Comparison of ENCODE assay signal across 9 cellular contexts in the genomic region with DNA sequence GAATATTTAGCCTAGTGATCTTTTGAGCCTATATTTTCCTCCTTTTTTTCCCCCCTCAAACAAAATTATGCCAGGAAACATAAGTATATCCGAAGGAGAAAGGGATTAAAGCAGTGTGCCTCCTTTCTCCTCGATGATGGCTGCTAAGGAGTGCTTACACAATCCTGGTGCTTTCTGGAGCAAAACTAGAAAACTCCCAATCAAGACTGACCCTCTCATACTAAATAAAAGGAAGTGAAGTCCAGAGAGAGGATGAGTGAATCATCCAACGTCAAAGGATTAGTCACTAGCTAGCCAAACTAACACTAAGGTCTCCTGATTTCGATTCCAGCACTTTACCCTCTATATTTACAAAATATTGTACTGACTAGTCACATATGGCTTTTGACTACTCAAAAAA.
DNase-seq lines count a peak whose midpoint lies in the region; ATAC-seq and TF ChIP-seq lines count a peak whose summit lies in the region.
"Had no signal": no experiment of that assay in that cellular context is flagged by ENCODE, and none has a peak within 500 bp of the region (broad histone marks: within the 10 kb centered on the region; RNA-seq: fewer than 3 reads in every experiment).

No MANE protein-coding gene starts in this region.

- H3K4me3 ChIP-seq in AG04450 (ENCODE audit: low read depth, low read length) (no peak overlapping the region), body of pancreas (no peak overlapping the region), lower lobe of right lung (no peak overlapping the region), MG63 (no peak overlapping the region)

- peak; percentile 78 for DNase-seq in AG04450 (ENCODE audit: low read depth, low spot score)
- DNase-seq in LHCN-M2 (ENCODE audit: low read depth): peak; percentile 87
- peak in 1 of 4 donors; percentile 19 for DNase-seq in body of pancreas
- no peak for DNase-seq in lower lobe of right lung
- DNase-seq in MG63: no peak
- DNase-seq: NK-92 treated with Interleukin-12 subunit alpha and Interleukin-12 subunit beta, amount 100 ng/mL, for 24 hours had no signal

- H3K27ac ChIP-seq in AG04450 (ENCODE audit: low read depth, low read length): no peak overlapping the region
- no peak overlapping the region for H3K27ac ChIP-seq in body of pancreas
- H3K27ac ChIP-seq in lower lobe of right lung: no peak overlapping the region

- CTCF ChIA-PET in AG04450 (lab: Charles Lee): no interaction called here

- no peak for TF ChIP-seq CTCF in AG04450 (IDR thresholded peaks at IDR 0.05; ENCODE audit: low read depth, low read length)
- TF ChIP-seq CTCF in body of pancreas (IDR thresholded peaks at IDR 0.05): no peak
- TF ChIP-seq CTCF in lower lobe of right lung (IDR thresholded peaks at IDR 0.05): no peak

- no peaks in the 10 kb centered on the region for H3K9me3 ChIP-seq in AG04450 (ENCODE audit: control insufficient read depth, insufficient read depth, low read length)
- H3K9me3 ChIP-seq in body of pancreas: no peaks in the 10 kb centered on the region
- no peaks in the 10 kb centered on the region for H3K9me3 ChIP-seq in lower lobe of right lung
- H3K9me3 ChIP-seq in MG63: no peaks in the 10 kb centered on the region

- intact Hi-C loops in body of pancreas (cut with DNase I) (no loop called here), lower lobe of right lung (cut with DNase I) (no loop called here)

- no peak for TF ChIP-seq POLR2A in body of pancreas (IDR thresholded peaks at IDR 0.05)

- ATAC-seq in body of pancreas (peak; percentile 60), lower lobe of right lung (peak; percentile 84 to 90), GM21390 (IDR thresholded peaks at IDR 0.05; ENCODE audit: unreplicated experiment) (no peak), HG02981 (IDR thresholded peaks at IDR 0.05; ENCODE audit: unreplicated experiment) (no peak), HG03571 (IDR thresholded peaks at IDR 0.05; ENCODE audit: unreplicated experiment) (no peak)

- H3K27me3 ChIP-seq in AG04450 (ENCODE audit: control insufficient read depth, insufficient read depth, low read length) (no peaks in the 10 kb centered on the region), body of pancreas (no peaks in the 10 kb centered on the region), lower lobe of right lung (ENCODE audit: low read depth) (no peaks in the 10 kb centered on the region), MG63 (no peaks in the 10 kb centered on the region)

- H3K36me3 ChIP-seq in body of pancreas (replicated peaks in 1 of 2; ENCODE audit: insufficient read depth in 1 of 2, low read depth in 2 of 2) (no peaks in the 10 kb centered on the region), lower lobe of right lung (no peaks in the 10 kb centered on the region), MG63 (no peaks in the 10 kb centered on the region)

- 72 to 73% methylated on average over 4 of the region's 4 CpGs for WGBS in body of pancreas, 2 donors

- POLR2A ChIA-PET in AG04450 (lab: Yijun Ruan, JAX): no interaction called here

- peaks cover 31% of the 10 kb centered on the region for H3K4me1 ChIP-seq in body of pancreas
- H3K4me1 ChIP-seq in lower lobe of right lung: peaks cover 48% of the 10 kb centered on the region

Comparison
In these comparisons a context has a peak if more than half of its experiments do, and no peak if none do; other contexts are left out.
1. DNase-seq: peak in AG04450 (single experiment) and LHCN-M2 (single experiment); none in lower lobe of right lung (single experiment) and MG63 (single experiment).
2. ATAC-seq: peak in body of pancreas (single experiment) and lower lobe of right lung (2 of 2); none in GM21390 (single experiment), HG02981 (single experiment) and HG03571 (single experiment).